23 cellular contexts compared by ENCODE assay signal in genomic region chr2:213266421-213266820, GRCh38.
"Had no signal": no experiment of that assay in that cellular context is flagged by ENCODE, and none has a peak within 500 bp of the region (broad histone marks: within the 10 kb centered on the region; RNA-seq: fewer than 3 reads in every experiment).

No MANE protein-coding gene starts in this region.

- H3K9me3 ChIP-seq: ascending aorta, breast epithelium, gastrocnemius medialis, tibial artery had no signal

- H3K36me3 ChIP-seq: ascending aorta, breast epithelium, gastrocnemius medialis, tibial artery had no signal

- H3K4me1 ChIP-seq: ascending aorta, breast epithelium, gastrocnemius medialis, tibial artery had no signal

- H3K36me3 Mint-ChIP-seq: activated naive CD4-positive, alpha-beta T cell treated with anti-CD3 and anti-CD28 coated beads, Interleukin-2, amount 10 ng/mL, durations not matched to agents 7 days and 5 days; naive B cell had no signal

- H3K27me3 Mint-ChIP-seq: activated CD4-positive, alpha-beta memory T cell treated with anti-CD3 and anti-CD28 coated beads, Interleukin-2, amount 10 ng/mL, durations not matched to agents 7 days and 5 days; activated CD4-positive, alpha-beta T cell treated with anti-CD3 and anti-CD28 coated beads for 36 hours; activated naive CD4-positive, alpha-beta T cell treated with anti-CD3 and anti-CD28 coated beads, Interleukin-2, amount 10 ng/mL, durations not matched to agents 7 days and 5 days; activated naive CD8-positive, alpha-beta T cell treated with anti-CD3 and anti-CD28 coated beads, Interleukin-2, amount 50 U/mL, for 24 hours; naive B cell had no signal

- H3K27me3 ChIP-seq: ascending aorta, breast epithelium, gastrocnemius medialis, tibial artery had no signal

- H3K9me3 Mint-ChIP-seq: activated CD4-positive, alpha-beta memory T cell treated with anti-CD3 and anti-CD28 coated beads, Interleukin-2, amount 10 ng/mL, durations not matched to agents 7 days and 5 days; activated naive CD4-positive, alpha-beta T cell treated with anti-CD3 and anti-CD28 coated beads, Interleukin-2, amount 10 ng/mL, durations not matched to agents 7 days and 5 days; activated naive CD8-positive, alpha-beta T cell treated with anti-CD3 and anti-CD28 coated beads, Interleukin-2, amount 50 U/mL, for 24 hours; activated T-cell treated with anti-CD3 and anti-CD28 coated beads, Interleukin-2, amount 50 U/mL, for 24 hours; naive B cell; T-helper 2 cell treated with Interferon-gamma antibody and Interleukin-4, amounts not matched to agents 5 μg/mL and 100 μg/mL, for 36 hours had no signal

- H3K27ac ChIP-seq: ascending aorta, breast epithelium, gastrocnemius medialis, tibial artery had no signal

- ATAC-seq: activated CD4-positive, alpha-beta T cell treated with anti-CD3 and anti-CD28 coated beads for 36 hours; activated naive CD8-positive, alpha-beta T cell treated with anti-CD3 and anti-CD28 coated beads, Interleukin-2, amount 50 U/mL, for 24 hours; esophagus mucosa; gastrocnemius medialis; left lobe of liver had no signal

- DNase-seq: activated CD4-positive, alpha-beta memory T cell treated with anti-CD3 and anti-CD28 coated beads, Interleukin-2, amount 10 ng/mL, durations not matched to agents 7 days and 5 days; activated CD4-positive, alpha-beta T cell treated with anti-CD3 and anti-CD28 coated beads for 36 hours; activated naive CD4-positive, alpha-beta T cell treated with anti-CD3 and anti-CD28 coated beads, Interleukin-2, amount 10 ng/mL, durations not matched to agents 7 days and 5 days; activated naive CD8-positive, alpha-beta T cell treated with anti-CD3 and anti-CD28 coated beads, Interleukin-2, amount 50 U/mL, for 24 hours; activated T-cell treated with anti-CD3 and anti-CD28 coated beads, Interleukin-2, amount 50 U/mL, for 24 hours; cerebellar nuclear complex; cortex of kidney; effector CD4-positive, alpha-beta T cell; gastrocnemius medialis; head of caudate nucleus; kidney; naive B cell; posterior cingulate gyrus; stimulated activated CD4-positive, alpha-beta T cell treated with anti-CD3 and anti-CD28 coated beads, Interleukin-1b, Interleukin-23, amount 100 ng/mL, for 48 hours; stimulated activated CD8-positive, alpha-beta memory T cell treated with anti-CD3 and anti-CD28 coated beads, Interleukin-4, amount 100 ng/mL, for 48 hours; stimulated activated naive CD4-positive, alpha-beta T cell treated with Interleukin-2 at 50 U/mL for 16 hours; substantia nigra; tibial artery had no signal

- H3K4me3 ChIP-seq: ascending aorta, breast epithelium, gastrocnemius medialis, tibial artery had no signal

- H3K4me3 Mint-ChIP-seq: activated CD4-positive, alpha-beta memory T cell treated with anti-CD3 and anti-CD28 coated beads, Interleukin-2, amount 10 ng/mL, durations not matched to agents 7 days and 5 days; activated CD4-positive, alpha-beta T cell treated with anti-CD3 and anti-CD28 coated beads for 36 hours; activated naive CD4-positive, alpha-beta T cell treated with anti-CD3 and anti-CD28 coated beads, Interleukin-2, amount 10 ng/mL, durations not matched to agents 7 days and 5 days; activated naive CD8-positive, alpha-beta T cell treated with anti-CD3 and anti-CD28 coated beads, Interleukin-2, amount 50 U/mL, for 24 hours; activated T-cell treated with anti-CD3 and anti-CD28 coated beads, Interleukin-2, amount 50 U/mL, for 24 hours; naive B cell; T-helper 2 cell treated with Interferon-gamma antibody and Interleukin-4, amounts not matched to agents 5 μg/mL and 100 μg/mL, for 36 hours had no signal

- H3K27ac Mint-ChIP-seq: activated CD4-positive, alpha-beta memory T cell treated with anti-CD3 and anti-CD28 coated beads, Interleukin-2, amount 10 ng/mL, durations not matched to agents 7 days and 5 days; activated CD4-positive, alpha-beta T cell treated with anti-CD3 and anti-CD28 coated beads for 36 hours; activated naive CD4-positive, alpha-beta T cell treated with anti-CD3 and anti-CD28 coated beads, Interleukin-2, amount 10 ng/mL, durations not matched to agents 7 days and 5 days; activated naive CD8-positive, alpha-beta T cell treated with anti-CD3 and anti-CD28 coated beads, Interleukin-2, amount 50 U/mL, for 24 hours; activated T-cell treated with anti-CD3 and anti-CD28 coated beads, Interleukin-2, amount 50 U/mL, for 24 hours; T-helper 2 cell treated with Interferon-gamma antibody and Interleukin-4, amounts not matched to agents 5 μg/mL and 100 μg/mL, for 36 hours had no signal

- H3K4me1 Mint-ChIP-seq: activated CD4-positive, alpha-beta memory T cell treated with anti-CD3 and anti-CD28 coated beads, Interleukin-2, amount 10 ng/mL, durations not matched to agents 7 days and 5 days; activated CD4-positive, alpha-beta T cell treated with anti-CD3 and anti-CD28 coated beads for 36 hours; activated naive CD4-positive, alpha-beta T cell treated with anti-CD3 and anti-CD28 coated beads, Interleukin-2, amount 10 ng/mL, durations not matched to agents 7 days and 5 days; activated naive CD8-positive, alpha-beta T cell treated with anti-CD3 and anti-CD28 coated beads, Interleukin-2, amount 50 U/mL, for 24 hours had no signal
